ENCODE assay signal across 19 cellular contexts in genomic region chr10:28578454-28578853, GRCh38. TPM values are rescaled to one million over a fixed set of nuclear protein-coding genes. Genes with fewer than 3 reads are reported as not detected.
A peak's percentile ranks its signal among the peaks of the same experiment; 100 is the strongest.
DNase-seq lines count a peak whose midpoint lies in the region; ATAC-seq and TF ChIP-seq lines count a peak whose summit lies in the region.
"Had no signal": no experiment of that assay in that cellular context is flagged by ENCODE, and none has a peak within 500 bp of the region (broad histone marks: within the 10 kb centered on the region; RNA-seq: fewer than 3 reads in every experiment).

No MANE protein-coding gene starts in this region.

- ATAC-seq in natural killer cell (no peak), IMR-90 (ENCODE audit: low read depth) (no peak), HG03095 (IDR thresholded peaks at IDR 0.05; ENCODE audit: unreplicated experiment) (no peak)
- ATAC-seq in natural killer cell treated with Interleukin-12 subunit alpha and Interleukin-12 subunit beta and Interleukin-15 and Interleukin-18, amount 100 ng/mL, for 72 hours: no peak

- peaks cover 93% of the 10 kb centered on the region for H4K20me1 ChIP-seq in IMR-90 (ENCODE audit: insufficient read depth, low read length)
- peaks cover 100% of the 10 kb centered on the region for H4K20me1 ChIP-seq in smooth muscle cell (ENCODE audit: low read depth)

- dilution Hi-C loops in IMR-90 (cut with HindIII; ENCODE audit: low sequenced_read_pairs, unreplicated experiment): no loop called here

- no peak overlapping the region for H4K8ac ChIP-seq in IMR-90 (ENCODE audit: low read depth in 2 of 2, low read length in 2 of 2)

- no peak overlapping the region for H3K9ac ChIP-seq in IMR-90 (ENCODE audit: low read depth, low read length)
- no peak overlapping the region for H3K9ac ChIP-seq in smooth muscle cell (ENCODE audit: low read depth)
- H3K9ac ChIP-seq: KMS-11 had no signal

- H3K4me1 ChIP-seq in IMR-90 (ENCODE audit: control insufficient read depth, insufficient read depth, low read length) (peaks cover 3% of the 10 kb centered on the region; the same call in 1 of the 2 replicates), smooth muscle cell (ENCODE audit: low read depth) (no peaks in the 10 kb centered on the region)
- H3K4me1 ChIP-seq: SJSA1 had no signal

- no CpG with 5 or more reads among the region's 2 CpGs for WGBS in IMR-90 (ENCODE audit: extremely low coverage in 2 of 2, insufficient read length in 1 of 2), 2 experiments
- 95% methylated on average over 2 of the region's 2 CpGs for WGBS in smooth muscle cell (ENCODE audit: low lambda C conversion rate)

- H4K5ac ChIP-seq in IMR-90 (ENCODE audit: low read depth, low read length): no peak overlapping the region

- H3K9me3 ChIP-seq in IMR-90 (ENCODE audit: control insufficient read depth, insufficient read depth, low read length) (no peaks in the 10 kb centered on the region), smooth muscle cell (replicated peaks; ENCODE audit: low read depth) (no peaks in the 10 kb centered on the region)
- H3K9me3 ChIP-seq: SJSA1 had no signal

- H3K4me3 ChIP-seq in IMR-90 (ENCODE audit: insufficient read depth, low read depth, low read length) (no peak overlapping the region), smooth muscle cell (no peak overlapping the region)
- H3K4me3 ChIP-seq: PC-9, SJSA1 had no signal

- TF ChIP-seq POLR2A in IMR-90 (IDR thresholded peaks at IDR 0.05; ENCODE audit: low read depth, low read length): no peak

- no peak overlapping the region for H3K4ac ChIP-seq in IMR-90 (ENCODE audit: low read depth, low read length)

- H3K27me3 Mint-ChIP-seq in natural killer cell (ENCODE audit: low read depth in 2 of 2): no peaks in the 10 kb centered on the region
- H3K27me3 Mint-ChIP-seq in natural killer cell treated with Interleukin-12 subunit alpha and Interleukin-12 subunit beta and Interleukin-15 and Interleukin-18, amount 100 ng/mL, for 72 hours: no peaks in the 10 kb centered on the region
- peaks cover 1% of the 10 kb centered on the region for H3K27me3 Mint-ChIP-seq in endothelial cell (ENCODE audit: unreplicated experiment)
- H3K27me3 Mint-ChIP-seq: CD4-positive, CD25-positive, alpha-beta regulatory T cell had no signal

- no peak overlapping the region for H2AK9ac ChIP-seq in IMR-90 (replicated peaks; ENCODE audit: low read depth, low read length, poor library complexity)

- H3K4me1 Mint-ChIP-seq in natural killer cell (peaks cover 81 to 88% of the 10 kb centered on the region in 2 donors), endothelial cell (ENCODE audit: unreplicated experiment) (peaks cover 32% of the 10 kb centered on the region)
- peaks cover 62 to 66% of the 10 kb centered on the region in 2 donors for H3K4me1 Mint-ChIP-seq in natural killer cell treated with Interleukin-12 subunit alpha and Interleukin-12 subunit beta and Interleukin-15 and Interleukin-18, amount 100 ng/mL, for 72 hours (ENCODE audit: low read depth in 2 of 2)

- no peaks in the 10 kb centered on the region for H3K27me3 ChIP-seq in IMR-90 (ENCODE audit: control insufficient read depth, insufficient read depth, low read length)
- H3K27me3 ChIP-seq in smooth muscle cell (ENCODE audit: low read depth): no peaks in the 10 kb centered on the region
- H3K27me3 ChIP-seq: SJSA1 had no signal

- no peak overlapping the region for H4K91ac ChIP-seq in IMR-90 (ENCODE audit: insufficient read depth, low read depth, low read length)

- H3K79me1 ChIP-seq in IMR-90 (ENCODE audit: low read depth in 1 of 2, low read length in 2 of 2): peaks cover 6 to 70% of the 10 kb centered on the region in 2 experiments; a peak in 3 of 4 replicates

- H3K9me1 ChIP-seq in IMR-90 (ENCODE audit: insufficient read depth, low read length): peaks cover 6% of the 10 kb centered on the region

- H2BK20ac ChIP-seq in IMR-90 (ENCODE audit: low read depth, low read length): no peak overlapping the region

- no peaks in the 10 kb centered on the region for H3K36me3 Mint-ChIP-seq in natural killer cell
- H3K36me3 Mint-ChIP-seq in natural killer cell treated with Interleukin-12 subunit alpha and Interleukin-12 subunit beta and Interleukin-15 and Interleukin-18, amount 100 ng/mL, for 72 hours: peaks cover 6% of the 10 kb centered on the region
- H3K36me3 Mint-ChIP-seq in endothelial cell (ENCODE audit: low read depth, unreplicated experiment): peaks cover 15% of the 10 kb centered on the region

- H3K36me3 ChIP-seq in IMR-90 (ENCODE audit: control insufficient read depth, insufficient read depth, low read length): peaks cover 13% of the 10 kb centered on the region
- H3K36me3 ChIP-seq in smooth muscle cell (ENCODE audit: low read depth): no peaks in the 10 kb centered on the region

- CTCF ChIA-PET in IMR-90 (lab: Yijun Ruan, JAX): interaction anchor here (0.5 kb wide), 1 partner anchor 27 kb away, joined by 3 read pairs; no protein-coding TSS in a partner anchor

- no peak overlapping the region for H2BK15ac ChIP-seq in IMR-90 (ENCODE audit: low read depth, low read length)

- H3K18ac ChIP-seq in IMR-90 (ENCODE audit: low read depth, low read length): no peak overlapping the region

- intact Hi-C loops in natural killer cell (cut with micrococcal nuclease) (loop anchor here (5.0 kb wide), 1 partner anchor 41 kb away; no protein-coding TSS in a partner anchor), IMR-90 (cut with micrococcal nuclease) (no loop called here)

- TF ChIP-seq RAD21 in IMR-90 (IDR thresholded peaks at IDR 0.05; ENCODE audit: low read length): no peak

- no peak overlapping the region for H3K56ac ChIP-seq in IMR-90 (ENCODE audit: extremely low read depth, insufficient read depth, low read length)

- no peak overlapping the region for H3K4me2 ChIP-seq in IMR-90 (ENCODE audit: low read depth, low read length)
- no peak overlapping the region for H3K4me2 ChIP-seq in smooth muscle cell
- H3K4me2 ChIP-seq: KMS-11, PC-9 had no signal

- no peak overlapping the region for H3K14ac ChIP-seq in IMR-90 (replicated peaks; ENCODE audit: low read depth, low read length)

- H3K4me3 Mint-ChIP-seq in natural killer cell (no peak overlapping the region), endothelial cell (ENCODE audit: unreplicated experiment) (peak overlapping the region; percentile 14)
- H3K4me3 Mint-ChIP-seq in natural killer cell treated with Interleukin-12 subunit alpha and Interleukin-12 subunit beta and Interleukin-15 and Interleukin-18, amount 100 ng/mL, for 72 hours: no peak overlapping the region

- TF ChIP-seq CTCF in natural killer cell (IDR thresholded peaks at IDR 0.05): no peak
- TF ChIP-seq CTCF in IMR-90 (conservative IDR thresholded peaks at IDR 0.05; ENCODE audit: low read depth, low read length): no peak
- TF ChIP-seq CTCF in endothelial cell (IDR thresholded peaks at IDR 0.05; ENCODE audit: unreplicated experiment): no peak
- no peak for TF ChIP-seq CTCF in smooth muscle cell (IDR thresholded peaks at IDR 0.05; ENCODE audit: borderline replicate concordance, insufficient read depth, poor library complexity, severe bottlenecking)

- H3K79me2 ChIP-seq in smooth muscle cell (ENCODE audit: low read depth): peaks cover 100% of the 10 kb centered on the region

- H2AFZ ChIP-seq in IMR-90 (replicated peaks; ENCODE audit: low read length, poor library complexity): no peak overlapping the region
- no peak overlapping the region for H2AFZ ChIP-seq in smooth muscle cell (ENCODE audit: low read depth)
- H2AFZ ChIP-seq: PC-9 had no signal

- H2AK5ac ChIP-seq in IMR-90 (ENCODE audit: low read depth, low read length): no peak overlapping the region

- in situ Hi-C loops in IMR-90 (cut with MboI; ENCODE audit: low sequenced_read_pairs): no loop called here

- POLR2A ChIA-PET in IMR-90 (lab: Charles Lee; ENCODE audit: unreplicated experiment): no interaction called here

- H2BK5ac ChIP-seq in IMR-90 (ENCODE audit: low read depth, low read length, poor library complexity, severe bottlenecking): no peak overlapping the region

- DNase-seq in natural killer cell (no peak), IMR-90 (no peak), endothelial cell (ENCODE audit: low spot score) (no peak), smooth muscle cell (lab: John Stamatoyannopoulos, UW; ENCODE audit: unreplicated experiment) (no peak), HT-29 (ENCODE audit: low spot score) (no peak), A172 (ENCODE audit: low spot score) (no peak)
- no peak for DNase-seq in natural killer cell treated with Interleukin-12 subunit alpha and Interleukin-12 subunit beta and Interleukin-15 and Interleukin-18, amount 100 ng/mL, for 72 hours (ENCODE audit: low spot score)
- DNase-seq: CD4-positive, CD25-positive, alpha-beta regulatory T cell; H7; NCI-H1048; NCI-H1436 treated with DMSO at 0.1 percent for 48 hours; NCI-H2029 treated with DMSO at 0.1 percent for 48 hours; NCI-H2171 treated with DMSO at 0.1 percent for 48 hours; NCI-H774; PC-9 had no signal

- H3K23ac ChIP-seq in IMR-90 (ENCODE audit: low read depth, low read length): no peak overlapping the region

- H3F3A ChIP-seq in smooth muscle cell (ENCODE audit: low read depth): peaks cover 14% of the 10 kb centered on the region

- H3K9me3 Mint-ChIP-seq in natural killer cell (no peaks in the 10 kb centered on the region), endothelial cell (ENCODE audit: unreplicated experiment) (no peaks in the 10 kb centered on the region)
- no peaks in the 10 kb centered on the region for H3K9me3 Mint-ChIP-seq in natural killer cell treated with Interleukin-12 subunit alpha and Interleukin-12 subunit beta and Interleukin-15 and Interleukin-18, amount 100 ng/mL, for 72 hours
- H3K9me3 Mint-ChIP-seq: CD4-positive, CD25-positive, alpha-beta regulatory T cell had no signal

- H2BK120ac ChIP-seq in IMR-90 (ENCODE audit: low read depth, low read length): no peak overlapping the region

- H3K27ac ChIP-seq in IMR-90 (ENCODE audit: insufficient read depth, low read length): no peak overlapping the region
- H3K27ac ChIP-seq in smooth muscle cell (ENCODE audit: low read depth): peak overlapping the region; percentile 3
- H3K27ac ChIP-seq: HL-60, KMS-11, PC-9, SJSA1 had no signal

- H3K27ac Mint-ChIP-seq in natural killer cell: peak overlapping the region; percentile 57 to 58
- H3K27ac Mint-ChIP-seq in natural killer cell treated with Interleukin-12 subunit alpha and Interleukin-12 subunit beta and Interleukin-15 and Interleukin-18, amount 100 ng/mL, for 72 hours: no peak overlapping the region
- peak overlapping the region; percentile 48 for H3K27ac Mint-ChIP-seq in endothelial cell (ENCODE audit: unreplicated experiment)

- BruUV-seq in IMR-90 (replicated peaks; lab: Mats Ljungman, UMichigan): no TSS peak

RNA-seq across cellular contexts. Expression of gene WAC, which starts 45.5 kb away (rescaled TPM):
- total RNA-seq in natural killer cell (100 to 1,000 TPM; 225 to 245 (median 226) TPM), IMR-90 (2012; rRNA removed) (52.2 and 53.6 TPM in 2 replicates), endothelial cell (ENCODE audit: unreplicated experiment) (122 TPM), smooth muscle cell (97.5 and 121 TPM in 2 replicates)
- 100 to 1,000 TPM; 136 to 146 TPM for total RNA-seq in natural killer cell treated with Interleukin-12 subunit alpha and Interleukin-12 subunit beta and Interleukin-15 and Interleukin-18, amount 100 ng/mL, for 72 hours
- polyA plus RNA-seq in IMR-90 (2012; rRNA removed) (39.6 and 41.0 TPM in 2 replicates), smooth muscle cell (52.2 and 78.4 TPM in 2 replicates)
- 11.3 and 17.5 TPM in 2 replicates for polyA plus RNA-seq in IMR-90 (2012; cell fraction: cytosol; rRNA removed)
- polyA plus RNA-seq in IMR-90 (2012; cell fraction: nucleus; rRNA removed; ENCODE audit: low replicate concordance): 14.4 and 77.3 TPM in 2 replicates
- total RNA-seq in HT-29 (2014; rRNA removed; shearing (Covaris generic)): 47.9 and 55.2 TPM in 2 replicates
- 65.1 and 66.9 TPM in 2 replicates for total RNA-seq in A172 (2014; rRNA removed; shearing (Covaris generic))

Comparison
In these comparisons a context has a peak if more than half of its experiments do, and no peak if none do; other contexts are left out.
1. H3K27ac Mint-ChIP-seq: peak in natural killer cell (2 of 2) and endothelial cell (single experiment); none in natural killer cell treated with Interleukin-12 subunit alpha and Interleukin-12 subunit beta and Interleukin-15 and Interleukin-18, amount 100 ng/mL, for 72 hours (0 of 2).